ENCODE assay signal across 2 cellular contexts in the genomic region with DNA sequence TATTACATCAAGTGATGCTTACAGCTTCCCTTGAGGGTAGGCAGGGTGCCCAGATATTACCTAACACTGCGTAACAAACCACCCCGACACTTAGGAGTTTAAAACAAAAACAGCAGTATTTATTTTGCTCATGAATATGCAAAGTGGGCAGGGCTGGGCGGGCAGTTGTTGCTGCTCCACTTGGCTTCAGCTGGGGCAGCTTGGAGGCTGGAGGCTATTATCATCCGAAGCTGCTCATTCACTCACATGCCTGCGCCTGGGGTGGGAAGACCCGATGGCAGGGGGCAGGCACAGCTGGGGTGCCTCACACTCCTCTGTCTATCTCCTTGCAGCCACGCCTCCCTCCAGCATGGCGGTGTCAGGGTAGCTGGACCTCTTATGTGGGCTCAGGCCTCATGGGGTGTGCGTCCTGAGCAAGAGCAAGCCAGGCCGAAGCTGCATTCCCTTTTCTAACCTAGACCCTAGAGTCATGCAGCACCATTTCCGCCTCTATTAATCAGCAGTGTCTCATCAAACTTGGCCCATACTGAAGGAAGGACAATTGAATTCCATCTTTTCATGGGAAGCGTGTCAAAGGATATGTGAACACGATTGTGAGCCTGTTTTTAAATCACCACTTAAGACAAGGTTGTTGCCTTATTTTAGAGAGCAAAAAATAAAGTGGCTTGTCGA.
TF ChIP-seq lines count a peak whose summit lies in the region.

No MANE protein-coding gene starts in this region.

TF ChIP-seq in WTC11, 78 proteins besides CTCF, POLR2A, EP300 and RAD21 (continued from another document):
- TF ChIP-seq AFF4 (CRISPR knock-in tag; IDR thresholded peaks at IDR 0.05; ENCODE audit: borderline replicate concordance) (no peak), IRF2 (CRISPR knock-in tag; IDR thresholded peaks at IDR 0.05; ENCODE audit: borderline replicate concordance, low read depth) (no peak), ZNF281 (CRISPR knock-in tag; IDR thresholded peaks at IDR 0.05) (no peak)
TF ChIP-seq in WTC11: peak in this region for 0.

TF ChIP-seq in SK-N-SH treated with all-trans-retinoic acid at 6 μM for 48 hours, 23 proteins besides CTCF, POLR2A, EP300 and RAD21 (continued from another document):
- TF ChIP-seq, protein P1, sequence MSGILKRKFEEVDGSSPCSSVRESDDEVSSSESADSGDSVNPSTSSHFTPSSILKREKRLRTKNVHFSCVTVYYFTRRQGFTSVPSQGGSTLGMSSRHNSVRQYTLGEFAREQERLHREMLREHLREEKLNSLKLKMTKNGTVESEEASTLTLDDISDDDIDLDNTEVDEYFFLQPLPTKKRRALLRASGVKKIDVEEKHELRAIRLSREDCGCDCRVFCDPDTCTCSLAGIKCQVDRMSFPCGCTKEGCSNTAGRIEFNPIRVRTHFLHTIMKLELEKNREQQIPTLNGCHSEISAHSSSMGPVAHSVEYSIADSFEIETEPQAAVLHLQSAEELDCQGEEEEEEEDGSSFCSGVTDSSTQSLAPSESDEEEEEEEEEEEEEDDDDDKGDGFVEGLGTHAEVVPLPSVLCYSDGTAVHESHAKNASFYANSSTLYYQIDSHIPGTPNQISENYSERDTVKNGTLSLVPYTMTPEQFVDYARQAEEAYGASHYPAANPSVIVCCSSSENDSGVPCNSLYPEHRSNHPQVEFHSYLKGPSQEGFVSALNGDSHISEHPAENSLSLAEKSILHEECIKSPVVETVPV (CRISPR knock-in tag; IDR thresholded peaks at IDR 0.05): no peak
